In genomic region chr10:3951993-3952392, GRCh38 we compare ENCODE assay signal across 25 cellular contexts.
A peak's percentile ranks its signal among the peaks of the same experiment; 100 is the strongest.
DNase-seq lines count a peak whose midpoint lies in the region; ATAC-seq and TF ChIP-seq lines count a peak whose summit lies in the region.
"Had no signal": no experiment of that assay in that cellular context is flagged by ENCODE, and none has a peak within 500 bp of the region (broad histone marks: within the 10 kb centered on the region; RNA-seq: fewer than 3 reads in every experiment).

No MANE protein-coding gene starts in this region.

- no peak overlapping the region for H3K4me3 Mint-ChIP-seq in activated CD8-positive, alpha-beta T cell treated with anti-CD3 and anti-CD28 coated beads, Interleukin-2, amount 10 ng/mL, durations not matched to agents 7 days and 5 days
- H3K4me3 Mint-ChIP-seq in activated CD8-positive, alpha-beta T cell treated with anti-CD3 and anti-CD28 coated beads for 36 hours: no peak overlapping the region
- H3K4me3 Mint-ChIP-seq in activated naive CD8-positive, alpha-beta T cell treated with anti-CD3 and anti-CD28 coated beads, Interleukin-2, amount 50 U/mL, for 24 hours: no peak overlapping the region
- H3K4me3 Mint-ChIP-seq: CD4-positive, alpha-beta T cell; dendritic cell treated with granulocyte-macrophage colony-stimulating factor and Interleukin-4, amounts not matched to agents 40 ng/mL and 50 ng/mL, for 4 days had no signal

- H3K36me3 Mint-ChIP-seq in activated CD8-positive, alpha-beta T cell treated with anti-CD3 and anti-CD28 coated beads, Interleukin-2, amount 10 ng/mL, durations not matched to agents 7 days and 5 days (ENCODE audit: low read depth): peaks cover 35% of the 10 kb centered on the region
- H3K36me3 Mint-ChIP-seq in activated CD8-positive, alpha-beta T cell treated with anti-CD3 and anti-CD28 coated beads for 36 hours (ENCODE audit: low read depth): no peaks in the 10 kb centered on the region
- no peaks in the 10 kb centered on the region for H3K36me3 Mint-ChIP-seq in activated naive CD8-positive, alpha-beta T cell treated with anti-CD3 and anti-CD28 coated beads, Interleukin-2, amount 50 U/mL, for 24 hours (ENCODE audit: low read depth)

- DNase-seq in activated CD8-positive, alpha-beta T cell treated with anti-CD3 and anti-CD28 coated beads, Interleukin-2, amount 10 ng/mL, durations not matched to agents 7 days and 5 days: no peak
- no peak for DNase-seq in activated CD8-positive, alpha-beta T cell treated with anti-CD3 and anti-CD28 coated beads for 36 hours
- DNase-seq in activated naive CD8-positive, alpha-beta T cell treated with anti-CD3 and anti-CD28 coated beads, Interleukin-2, amount 50 U/mL, for 24 hours: no peak
- peak; percentile 76 for DNase-seq in left ventricle myocardium superior
- peak; percentile 75 for DNase-seq in stomach
- DNase-seq in NCI-H1436 treated with DMSO at 0.1 percent for 48 hours (lab: John Stamatoyannopoulos, UW): no peak
- DNase-seq in NCI-H1048 (lab: John Stamatoyannopoulos, UW): no peak
- DNase-seq: activated CD4-positive, alpha-beta T cell treated with anti-CD3 and anti-CD28 coated beads, Interleukin-2, amount 50 U/mL, for 1 hour; CD4-positive, alpha-beta T cell; DMS 273 treated with DMSO at 0.1 percent for 48 hours; islet precursor cell; Kasumi-1; lower lobe of right lung; NCI-H1930; NCI-H2227 treated with DMSO at 0.1 percent for 48 hours; NCI-H69; stimulated activated CD4-positive, alpha-beta T cell treated with anti-CD3 and anti-CD28 coated beads, Interleukin-4, amount 100 ng/mL, for 1 hour; stimulated activated naive CD4-positive, alpha-beta T cell treated with Interleukin-2 at 50 U/mL for 16 hours had no signal

- peaks cover 81% of the 10 kb centered on the region for H3K4me1 Mint-ChIP-seq in activated CD8-positive, alpha-beta T cell treated with anti-CD3 and anti-CD28 coated beads, Interleukin-2, amount 10 ng/mL, durations not matched to agents 7 days and 5 days (ENCODE audit: low read depth)
- peaks cover 44% of the 10 kb centered on the region for H3K4me1 Mint-ChIP-seq in activated CD8-positive, alpha-beta T cell treated with anti-CD3 and anti-CD28 coated beads for 36 hours (ENCODE audit: low read depth)
- peaks cover 42% of the 10 kb centered on the region for H3K4me1 Mint-ChIP-seq in activated naive CD8-positive, alpha-beta T cell treated with anti-CD3 and anti-CD28 coated beads, Interleukin-2, amount 50 U/mL, for 24 hours

- H3K4me3 ChIP-seq in stomach: no peak overlapping the region
- H3K4me3 ChIP-seq: adrenal gland, lower lobe of right lung, tibial nerve had no signal

- no peaks in the 10 kb centered on the region for H3K27me3 Mint-ChIP-seq in activated CD8-positive, alpha-beta T cell treated with anti-CD3 and anti-CD28 coated beads, Interleukin-2, amount 10 ng/mL, durations not matched to agents 7 days and 5 days (ENCODE audit: low read depth)
- no peaks in the 10 kb centered on the region for H3K27me3 Mint-ChIP-seq in activated CD8-positive, alpha-beta T cell treated with anti-CD3 and anti-CD28 coated beads for 36 hours
- no peaks in the 10 kb centered on the region for H3K27me3 Mint-ChIP-seq in activated naive CD8-positive, alpha-beta T cell treated with anti-CD3 and anti-CD28 coated beads, Interleukin-2, amount 50 U/mL, for 24 hours
- H3K27me3 Mint-ChIP-seq: CD4-positive, alpha-beta T cell had no signal

- no peak for TF ChIP-seq POLR2A in stomach (IDR thresholded peaks at IDR 0.05)

- H3K27ac ChIP-seq in stomach: peak overlapping the region in 2 of 5 donors; percentile 16 to 61
- H3K27ac ChIP-seq: adrenal gland, HL-60, lower lobe of right lung had no signal

- POLR2A ChIA-PET in activated CD8-positive, alpha-beta T cell treated with anti-CD3 and anti-CD28 coated beads, Interleukin-2, amount 10 ng/mL, durations not matched to agents 7 days and 5 days (lab: Charles Lee): interaction anchor here (6.5 to 12.6 kb wide), 2 partner anchors 9 to 169 kb away, joined by 60 to 179 read pairs; partner anchors contain the start of gene KLF6
- POLR2A ChIA-PET in activated CD8-positive, alpha-beta T cell treated with anti-CD3 and anti-CD28 coated beads for 36 hours (lab: Charles Lee): interaction anchor here (1.8 kb wide), 1 partner anchor 9 kb away, joined by 5 read pairs; no protein-coding TSS in a partner anchor

- CTCF ChIA-PET in activated CD8-positive, alpha-beta T cell treated with anti-CD3 and anti-CD28 coated beads, Interleukin-2, amount 10 ng/mL, durations not matched to agents 7 days and 5 days (lab: Charles Lee): interaction anchor here (1.5 kb wide), 1 partner anchor 9 kb away, joined by 3 read pairs; no protein-coding TSS in a partner anchor
- CTCF ChIA-PET in activated CD8-positive, alpha-beta T cell treated with anti-CD3 and anti-CD28 coated beads for 36 hours (lab: Charles Lee): no interaction called here

- no peaks in the 10 kb centered on the region for H3K36me3 ChIP-seq in stomach
- H3K36me3 ChIP-seq: adrenal gland, lower lobe of right lung, tibial nerve had no signal

- no peak for TF ChIP-seq EP300 in stomach (IDR thresholded peaks at IDR 0.05)

- no peak for ATAC-seq in activated CD8-positive, alpha-beta T cell treated with anti-CD3 and anti-CD28 coated beads, Interleukin-2, amount 10 ng/mL, durations not matched to agents 7 days and 5 days
- ATAC-seq in activated CD8-positive, alpha-beta T cell treated with anti-CD3 and anti-CD28 coated beads for 36 hours: no peak
- ATAC-seq in activated naive CD8-positive, alpha-beta T cell treated with anti-CD3 and anti-CD28 coated beads, Interleukin-2, amount 50 U/mL, for 24 hours: no peak
- ATAC-seq in left ventricle myocardium superior (peak; percentile 86), GM21786 (IDR thresholded peaks at IDR 0.05; ENCODE audit: unreplicated experiment) (no peak)
- ATAC-seq: lower lobe of right lung, SK-N-SH treated with all-trans-retinoic acid at 6 μM for 48 hours had no signal

- no peak for TF ChIP-seq CTCF in activated CD8-positive, alpha-beta T cell treated with anti-CD3 and anti-CD28 coated beads for 36 hours (IDR thresholded peaks at IDR 0.05)
- no peak for TF ChIP-seq CTCF in stomach (IDR thresholded peaks at IDR 0.05)

- H3K27ac Mint-ChIP-seq in activated CD8-positive, alpha-beta T cell treated with anti-CD3 and anti-CD28 coated beads, Interleukin-2, amount 10 ng/mL, durations not matched to agents 7 days and 5 days: peak overlapping the region; percentile 82
- H3K27ac Mint-ChIP-seq in activated CD8-positive, alpha-beta T cell treated with anti-CD3 and anti-CD28 coated beads for 36 hours: no peak overlapping the region
- peak overlapping the region; percentile 26 for H3K27ac Mint-ChIP-seq in activated naive CD8-positive, alpha-beta T cell treated with anti-CD3 and anti-CD28 coated beads, Interleukin-2, amount 50 U/mL, for 24 hours
- H3K27ac Mint-ChIP-seq: activated T-helper 2 cell treated with anti-CD3 and anti-CD28 coated beads, Interferon-gamma antibody, Interleukin-2, Interleukin-4, amounts not matched to agents 10 μg/mL and 5 μg/mL and 100 μg/mL, durations not matched to agents 14 hours and 24 hours and 36 hours; CD4-positive, alpha-beta T cell; dendritic cell treated with granulocyte-macrophage colony-stimulating factor and Interleukin-4, amounts not matched to agents 40 ng/mL and 50 ng/mL, for 4 days had no signal

- H3K4me1 ChIP-seq in stomach: peaks cover 0 to under 1% (median 0%) of the 10 kb centered on the region in 4 donors
- H3K4me1 ChIP-seq: lower lobe of right lung had no signal

- no peaks in the 10 kb centered on the region for H3K9me3 ChIP-seq in stomach
- H3K9me3 ChIP-seq: adrenal gland, lower lobe of right lung, tibial nerve had no signal

- H3K27me3 ChIP-seq in stomach: no peaks in the 10 kb centered on the region
- H3K27me3 ChIP-seq: adrenal gland, tibial nerve had no signal

- WGBS in stomach, 5 donors: 30 to 68% (median 37%) methylated on average over 12 of the region's 12 CpGs

- H3K9me3 Mint-ChIP-seq in activated CD8-positive, alpha-beta T cell treated with anti-CD3 and anti-CD28 coated beads, Interleukin-2, amount 10 ng/mL, durations not matched to agents 7 days and 5 days (ENCODE audit: insufficient read depth): peaks cover 11% of the 10 kb centered on the region
- peaks cover 2% of the 10 kb centered on the region for H3K9me3 Mint-ChIP-seq in activated CD8-positive, alpha-beta T cell treated with anti-CD3 and anti-CD28 coated beads for 36 hours
- H3K9me3 Mint-ChIP-seq in activated naive CD8-positive, alpha-beta T cell treated with anti-CD3 and anti-CD28 coated beads, Interleukin-2, amount 50 U/mL, for 24 hours: peaks cover 3% of the 10 kb centered on the region
- H3K9me3 Mint-ChIP-seq: CD4-positive, alpha-beta T cell; dendritic cell treated with granulocyte-macrophage colony-stimulating factor and Interleukin-4, amounts not matched to agents 40 ng/mL and 50 ng/mL, for 4 days had no signal

- intact Hi-C loops in activated CD8-positive, alpha-beta T cell treated with anti-CD3 and anti-CD28 coated beads for 36 hours (cut with micrococcal nuclease): no loop called here
- intact Hi-C loops in left ventricle myocardium superior (cut with micrococcal nuclease) (no loop called here), stomach (cut with DNase I; ENCODE audit: low total_unique reads) (no loop called here)

Comparison
In these comparisons a context has a peak if more than half of its experiments do, and no peak if none do; other contexts are left out.
1. DNase-seq: peak in left ventricle myocardium superior (single experiment) and stomach (single experiment); none in activated CD8-positive, alpha-beta T cell treated with anti-CD3 and anti-CD28 coated beads, Interleukin-2, amount 10 ng/mL, durations not matched to agents 7 days and 5 days (single experiment), activated CD8-positive, alpha-beta T cell treated with anti-CD3 and anti-CD28 coated beads for 36 hours (single experiment), activated naive CD8-positive, alpha-beta T cell treated with anti-CD3 and anti-CD28 coated beads, Interleukin-2, amount 50 U/mL, for 24 hours (single experiment), NCI-H1436 treated with DMSO at 0.1 percent for 48 hours (single experiment) and NCI-H1048 (single experiment).